In the genomic region with DNA sequence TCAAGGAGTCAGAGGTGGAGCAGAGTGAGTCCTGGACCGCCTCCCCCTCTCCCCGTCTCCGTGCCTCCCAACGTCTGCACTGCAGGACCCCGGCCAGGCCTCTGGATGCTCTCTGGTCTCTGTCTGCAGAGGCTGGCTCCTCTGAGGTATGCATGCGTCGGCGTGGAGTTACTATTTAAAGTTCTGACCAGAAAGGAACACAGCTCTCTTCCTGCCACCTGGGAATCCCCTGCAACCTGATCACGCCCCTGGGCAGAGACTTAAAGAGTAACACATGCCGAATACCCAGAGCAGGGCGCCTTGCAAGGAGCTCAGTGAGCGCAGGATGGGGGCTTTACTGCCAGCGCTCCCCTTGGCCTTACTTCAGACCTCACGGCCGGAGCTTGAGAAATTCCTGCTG, we compare ENCODE assay signal across 8 cellular contexts. TPM values are rescaled to one million over a fixed set of nuclear protein-coding genes. Genes with fewer than 3 reads are reported as not detected.
A peak's percentile ranks its signal among the peaks of the same experiment; 100 is the strongest.
DNase-seq lines count a peak whose midpoint lies in the region; ATAC-seq and TF ChIP-seq lines count a peak whose summit lies in the region.

No MANE protein-coding gene starts in this region.

- no peaks in the 10 kb centered on the region for H3K27me3 ChIP-seq in hepatocyte

- no peak overlapping the region for H2AFZ ChIP-seq in hepatocyte

- H3K9me2 ChIP-seq in hepatocyte (replicated peaks; ENCODE audit: insufficient read depth) = no peaks in the 10 kb centered on the region

- no peak for TF ChIP-seq CTCF in hepatocyte (IDR thresholded peaks at IDR 0.05; ENCODE audit: poor library complexity)

- ATAC-seq in GM19372 (IDR thresholded peaks at IDR 0.05; ENCODE audit: low read depth, unreplicated experiment) = peak; percentile 97
- ATAC-seq in HG03342 (IDR thresholded peaks at IDR 0.05; ENCODE audit: unreplicated experiment) = peak; percentile 81
- ATAC-seq in left lobe of liver = no peak

- DNase-seq in activated T-cell treated with anti-CD3 and anti-CD28 coated beads for 48 hours (ENCODE audit: low read depth) (peak; percentile 47), hepatocyte (ENCODE audit: low spot score) (peak; percentile 41), NOMO-1 (lab: John Stamatoyannopoulos, UW; ENCODE audit: unreplicated experiment in 2 of 2) (no peak), hippocampal formation (lab: John Stamatoyannopoulos, UW) (no peak), left lobe of liver (ENCODE audit: low spot score) (no peak)
- peak; percentile 46 for DNase-seq in stimulated activated naive CD4-positive, alpha-beta T cell treated with Interleukin-2 at 50 U/mL for 16 hours (lab: John Stamatoyannopoulos, UW)

- H3K79me2 ChIP-seq in hepatocyte = peaks cover 41% of the 10 kb centered on the region

- H3K4me1 ChIP-seq in hepatocyte (ENCODE audit: insufficient read depth) = no peaks in the 10 kb centered on the region

- H3K27ac ChIP-seq in hepatocyte = peak overlapping the region; percentile 62

- H3K9me3 ChIP-seq in hepatocyte (ENCODE audit: low read depth) = no peaks in the 10 kb centered on the region

- 54% methylated on average over 15 of the region's 15 CpGs for WGBS in hepatocyte (ENCODE audit: low lambda C conversion rate, missing lambda C conversion rate)

- H4K20me1 ChIP-seq in hepatocyte (ENCODE audit: insufficient read depth, poor library complexity, severe bottlenecking) = peaks cover 14% of the 10 kb centered on the region

- H3K4me2 ChIP-seq in hepatocyte = peak overlapping the region; percentile 19

- no peaks in the 10 kb centered on the region for H3K36me3 ChIP-seq in hepatocyte (replicated peaks; ENCODE audit: insufficient read depth, low read depth)

- H3K4me3 ChIP-seq in hepatocyte = no peak overlapping the region

RNA-seq across cellular contexts. Expression of a gene that starts 16.0 kb away (rescaled TPM):
- total RNA-seq in hepatocyte = 148 and 152 TPM in 2 replicates
- 116 and 122 TPM in 2 replicates for polyA plus RNA-seq in hepatocyte
- 232 TPM for total RNA-seq in left lobe of liver

Comparison
In these comparisons a context has a peak if more than half of its experiments do, and no peak if none do; other contexts are left out.
1. DNase-seq: peak in activated T-cell treated with anti-CD3 and anti-CD28 coated beads for 48 hours (single experiment), hepatocyte (single experiment) and stimulated activated naive CD4-positive, alpha-beta T cell treated with Interleukin-2 at 50 U/mL for 16 hours (single experiment); none in NOMO-1 (0 of 2), hippocampal formation (0 of 2) and left lobe of liver (single experiment).